In the genomic region with DNA sequence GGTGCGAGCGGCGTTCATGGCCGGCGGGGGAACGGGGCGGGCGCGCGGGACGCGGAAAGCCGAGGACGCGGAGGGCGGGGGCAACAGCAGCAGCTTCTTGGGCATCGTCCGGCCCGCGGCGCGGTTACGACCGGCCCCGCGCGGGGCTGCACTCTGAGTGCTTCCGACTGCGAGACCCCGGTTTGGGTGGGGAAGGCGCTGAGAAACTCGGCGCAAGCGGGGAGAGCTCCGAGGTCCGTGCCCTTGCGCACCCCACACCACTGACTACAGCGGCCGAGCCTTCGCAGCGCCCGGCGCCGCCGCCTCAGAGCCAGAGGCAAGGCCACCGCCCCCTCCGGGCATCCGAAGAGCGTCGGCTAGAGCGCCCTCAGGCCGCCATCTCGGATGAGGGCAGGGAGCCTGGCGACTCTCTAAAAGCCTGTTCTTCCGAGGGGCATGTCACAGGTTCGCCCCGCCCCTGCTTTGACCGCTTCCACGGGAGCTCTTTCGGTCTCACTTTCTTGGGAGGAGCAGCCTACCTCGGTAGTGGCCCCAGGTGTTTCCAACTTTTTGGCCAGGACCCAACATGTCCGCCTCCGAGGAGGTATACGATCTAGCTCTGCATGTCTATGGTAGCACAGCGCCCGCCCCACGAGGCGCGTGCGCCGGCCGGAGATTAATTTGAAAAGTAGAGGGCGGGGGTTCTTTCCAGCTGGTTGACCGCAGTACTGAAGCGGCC, we compare ENCODE assay signal across 7 cellular contexts. TPM values are rescaled to one million over a fixed set of nuclear protein-coding genes. Genes with fewer than 3 reads are reported as not detected.
A peak's percentile ranks its signal among the peaks of the same experiment; 100 is the strongest.
DNase-seq lines count a peak whose midpoint lies in the region; ATAC-seq and TF ChIP-seq lines count a peak whose summit lies in the region.

PRPSAP1 (minus strand) TSS at position 318 of the 718 bp plus-strand sequence; CDS start at position 105, 213 bp downstream.

- H3K4me3 ChIP-seq in ascending aorta (peak within 1 kb of the TSS; percentile 97), hepatocyte (peak within 1 kb of the TSS; percentile 67)

- peaks cover 41% of the 10 kb centered on the region for H3K79me2 ChIP-seq in hepatocyte

- DNase-seq in NCI-H1694 treated with DMSO at 0.1 percent for 48 hours (lab: John Stamatoyannopoulos, UW) (peak; percentile 97), ascending aorta (ENCODE audit: low spot score in 2 of 2) (peak; percentile 41 to 90), hepatocyte (ENCODE audit: low spot score) (peak; percentile 95), retina (peak; percentile 100)

- H3K9me3 ChIP-seq in ascending aorta = no peaks in the 10 kb centered on the region
- no peaks in the 10 kb centered on the region for H3K9me3 ChIP-seq in hepatocyte (ENCODE audit: low read depth)

- intact Hi-C loops in T-helper 2 cell treated with Interferon-gamma antibody and Interleukin-4, amounts not matched to agents 100 ng/mL and 5 ng/mL, for 36 hours (cut with micrococcal nuclease) = loop anchor here (1.0 kb wide), 1 partner anchor 32 kb away; no protein-coding TSS in a partner anchor
- intact Hi-C loops in ascending aorta (cut with DNase I) = loop anchor here (1.0 to 5.0 kb wide), 6 partner anchors 17 to 376 kb away; partner anchors contain the start of genes ACOX1 and TEN1

- H3K9me2 ChIP-seq in hepatocyte (replicated peaks; ENCODE audit: insufficient read depth) = no peaks in the 10 kb centered on the region

- ATAC-seq in HG02884 (IDR thresholded peaks at IDR 0.05; ENCODE audit: unreplicated experiment) = peak; percentile 82

- H4K20me1 ChIP-seq in hepatocyte (ENCODE audit: insufficient read depth, poor library complexity, severe bottlenecking) = no peaks in the 10 kb centered on the region

- H2AFZ ChIP-seq in hepatocyte = peak within 1 kb of the TSS; percentile 90

- H3K36me3 ChIP-seq in ascending aorta (no peaks in the 10 kb centered on the region), hepatocyte (replicated peaks; ENCODE audit: insufficient read depth, low read depth) (no peaks in the 10 kb centered on the region)

- WGBS in hepatocyte (ENCODE audit: low lambda C conversion rate, missing lambda C conversion rate) = 1% methylated on average over 59 of the region's 75 CpGs

- TF ChIP-seq POLR2A in GM15510 (IDR thresholded peaks at IDR 0.05; ENCODE audit: borderline replicate concordance, extremely low read depth, insufficient read length) = peak; percentile 97

- H3K27ac ChIP-seq in ascending aorta = peak within 1 kb of the TSS; percentile 83 to 88
- peak within 1 kb of the TSS; percentile 98 for H3K27ac ChIP-seq in hepatocyte

- H3K4me1 ChIP-seq in ascending aorta = peaks cover 0 to 16% of the 10 kb centered on the region in 2 donors
- peaks cover 6% of the 10 kb centered on the region for H3K4me1 ChIP-seq in hepatocyte (ENCODE audit: insufficient read depth)

- peak within 1 kb of the TSS; percentile 99 for H3K4me2 ChIP-seq in hepatocyte

- TF ChIP-seq CTCF in ascending aorta (IDR thresholded peaks at IDR 0.05) = peak; percentile 43 to 73 (median 69)
- no peak for TF ChIP-seq CTCF in hepatocyte (IDR thresholded peaks at IDR 0.05; ENCODE audit: poor library complexity)

- H3K27me3 ChIP-seq in ascending aorta (no peaks in the 10 kb centered on the region), hepatocyte (no peaks in the 10 kb centered on the region)

RNA-seq across cellular contexts. Expression of gene PRPSAP1, which starts in this region (rescaled TPM):
- total RNA-seq in T-helper 2 cell treated with Interferon-gamma antibody and Interleukin-4, amounts not matched to agents 100 ng/mL and 5 ng/mL, for 36 hours = 53.3 and 59.5 TPM in 2 replicates
- 16.1 TPM for total RNA-seq in ascending aorta
- total RNA-seq in hepatocyte = 42.1 and 61.8 TPM in 2 replicates
- 42.3 and 62.3 TPM in 2 replicates for polyA plus RNA-seq in hepatocyte

Comparison
In these comparisons a context has a peak if more than half of its experiments do, and no peak if none do; other contexts are left out.
1. Peak in every context shown above with its lines: DNase-seq, ATAC-seq, H3K4me3 ChIP-seq and H3K27ac ChIP-seq.